ENCODE assay signal across 8 cellular contexts in genomic region chr4:103198111-103198765, GRCh38. TPM values are rescaled to one million over a fixed set of nuclear protein-coding genes. Genes with fewer than 3 reads are reported as not detected.
DNase-seq lines count a peak whose midpoint lies in the region.

TSS of gene CENPE (minus strand) at chr4:103198343. CDS start at chr4:103198319, 24 bp downstream.

- H3K4me3 ChIP-seq in HAP-1 (peak within 1 kb of the TSS; percentile 89), MG63 (peak within 1 kb of the TSS; percentile 87), SJCRH30 (peak within 1 kb of the TSS; percentile 97)

- in situ Hi-C loops in HAP-1 (cut with MboI; ENCODE audit: low sequenced_read_pairs), result no loop called here

- H3K27me3 ChIP-seq in HAP-1 (ENCODE audit: low read depth) (no peaks in the 10 kb centered on the region), MG63 (no peaks in the 10 kb centered on the region), SJCRH30 (no peaks in the 10 kb centered on the region)

- DNase-seq in GDM1 (lab: John Stamatoyannopoulos, UW) (peak; percentile 79), HAP-1 (ENCODE audit: low spot score in 2 of 2) (peak; percentile 78 to 93), MG63 (peak; percentile 83), SJCRH30 (peak; percentile 88 to 93), activated gamma-delta T cell treated with Interleukin-2 at 50 U/mL for 16 hours (peak; percentile 79), germinal center (ENCODE audit: low spot score) (peak; percentile 75), non-pigmented ciliary epithelial cell (ENCODE audit: low read depth) (peak; percentile 31), superior temporal gyrus (ENCODE audit: extremely low spot score) (peak; percentile 85)

- H3K36me3 ChIP-seq in HAP-1 (replicated peaks) (peaks cover 36% of the 10 kb centered on the region), MG63 (peaks cover 30% of the 10 kb centered on the region), SJCRH30 (peaks cover 34% of the 10 kb centered on the region)

- H3K27ac ChIP-seq in SJCRH30, result peak within 1 kb of the TSS; percentile 79

- H3K9me3 ChIP-seq in HAP-1 (no peaks in the 10 kb centered on the region), MG63 (no peaks in the 10 kb centered on the region), SJCRH30 (replicated peaks) (no peaks in the 10 kb centered on the region)

- H3K4me1 ChIP-seq in HAP-1 (peaks cover 15% of the 10 kb centered on the region), SJCRH30 (peaks cover 14% of the 10 kb centered on the region; the same call in 1 of the 2 replicates)

RNA-seq across cellular contexts. Expression of gene CENPE, which starts in this region (rescaled TPM):
- 7.5 and 27.9 TPM in 2 replicates for total RNA-seq in MG63 (2014; rRNA removed; shearing (Covaris generic); ENCODE audit: low replicate concordance)
- total RNA-seq in SJCRH30 (2014; rRNA removed; shearing (Covaris generic)), result 49.3 and 66.5 TPM in 2 replicates

Comparison
In these comparisons a context has a peak if more than half of its experiments do, and no peak if none do; other contexts are left out.
1. Peak in every context shown above with its lines: DNase-seq, H3K4me3 ChIP-seq and H3K27ac ChIP-seq.
2. DNase-seq: peak in every context shown above with its lines; median percentile 90 in SJCRH30; 86 in HAP-1; 85 in superior temporal gyrus; 83 in MG63; 79 in GDM1; 79 in activated gamma-delta T cell treated with Interleukin-2 at 50 U/mL for 16 hours; 75 in germinal center; 31 in non-pigmented ciliary epithelial cell.